In the genomic region with DNA sequence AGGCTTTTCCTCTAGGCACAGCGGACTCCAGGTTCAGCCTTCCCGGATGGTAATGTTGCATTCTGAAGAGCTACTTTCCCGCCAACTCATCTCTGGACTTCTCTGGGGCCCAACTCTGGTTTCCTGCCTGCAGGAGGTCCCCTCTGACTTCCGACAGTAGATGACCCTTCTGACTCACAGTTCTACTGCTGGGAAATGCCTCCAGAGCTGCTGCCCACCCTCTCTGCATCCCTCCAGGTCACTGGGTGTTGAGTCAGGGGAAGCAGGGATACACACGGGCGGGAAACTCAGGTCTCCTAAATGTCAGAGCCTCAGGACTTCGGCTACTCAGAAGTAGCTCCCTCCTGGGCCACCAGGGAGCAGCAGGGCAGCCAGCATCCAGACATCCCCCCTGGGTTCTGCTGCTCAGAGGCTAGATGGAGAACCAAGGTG, we compare ENCODE assay signal across 8 cellular contexts. TPM values are rescaled to one million over a fixed set of nuclear protein-coding genes. Genes with fewer than 3 reads are reported as not detected.
DNase-seq lines count a peak whose midpoint lies in the region; ATAC-seq and TF ChIP-seq lines count a peak whose summit lies in the region.

No MANE protein-coding gene starts in this region.

- no peaks in the 10 kb centered on the region for H3K27me3 Mint-ChIP-seq in activated CD8-positive, alpha-beta T cell treated with anti-CD3 and anti-CD28 coated beads, Interleukin-2, amount 10 ng/mL, durations not matched to agents 7 days and 5 days (ENCODE audit: low read depth)
- peaks cover 18% of the 10 kb centered on the region for H3K27me3 Mint-ChIP-seq in nephron (ENCODE audit: low read depth)

- H3K9me3 Mint-ChIP-seq in activated CD8-positive, alpha-beta T cell treated with anti-CD3 and anti-CD28 coated beads, Interleukin-2, amount 10 ng/mL, durations not matched to agents 7 days and 5 days (ENCODE audit: insufficient read depth), result no peaks in the 10 kb centered on the region
- no peaks in the 10 kb centered on the region for H3K9me3 Mint-ChIP-seq in nephron

- H3K4me3 Mint-ChIP-seq in activated CD8-positive, alpha-beta T cell treated with anti-CD3 and anti-CD28 coated beads, Interleukin-2, amount 10 ng/mL, durations not matched to agents 7 days and 5 days, result peak overlapping the region; percentile 49
- peak overlapping the region; percentile 25 to 41 (median 34) for H3K4me3 Mint-ChIP-seq in nephron

- peak overlapping the region; percentile 62 for H3K27ac Mint-ChIP-seq in activated CD8-positive, alpha-beta T cell treated with anti-CD3 and anti-CD28 coated beads, Interleukin-2, amount 10 ng/mL, durations not matched to agents 7 days and 5 days
- peak overlapping the region in 2 of 3 experiments; percentile 17 to 26 for H3K27ac Mint-ChIP-seq in nephron

- peaks cover 42% of the 10 kb centered on the region for H3K4me1 Mint-ChIP-seq in activated CD8-positive, alpha-beta T cell treated with anti-CD3 and anti-CD28 coated beads, Interleukin-2, amount 10 ng/mL, durations not matched to agents 7 days and 5 days (ENCODE audit: low read depth)
- peaks cover 44% of the 10 kb centered on the region for H3K4me1 Mint-ChIP-seq in nephron

- TF ChIP-seq CTCF in nephron (IDR thresholded peaks at IDR 0.05; ENCODE audit: unreplicated experiment in 3 of 3), result peak; percentile 24 to 39 (median 28)
- TF ChIP-seq CTCF in left lung (IDR thresholded peaks at IDR 0.05), result no peak

- CTCF ChIA-PET in activated CD8-positive, alpha-beta T cell treated with anti-CD3 and anti-CD28 coated beads, Interleukin-2, amount 10 ng/mL, durations not matched to agents 7 days and 5 days (lab: Charles Lee), result interaction anchor here (0.6 to 10.1 kb wide), 13 partner anchors 8 to 403 kb away, joined by 3 to 99 read pairs (median 7); no protein-coding TSS in a partner anchor

- peak overlapping the region in 1 of 2 donors; percentile 70 for H3K27ac ChIP-seq in left lung

- intact Hi-C loops in left lung (cut with DNase I), result no loop called here

- H3K27me3 ChIP-seq in left lung, result peaks cover 0 to 21% of the 10 kb centered on the region in 2 donors

- ATAC-seq in HG03196 (IDR thresholded peaks at IDR 0.05; ENCODE audit: unreplicated experiment) (peak; percentile 35), GM21723 (IDR thresholded peaks at IDR 0.05; ENCODE audit: unreplicated experiment) (no peak), HG03159 (IDR thresholded peaks at IDR 0.05; ENCODE audit: unreplicated experiment) (no peak), left lung (no peak)
- ATAC-seq in activated CD8-positive, alpha-beta T cell treated with anti-CD3 and anti-CD28 coated beads, Interleukin-2, amount 10 ng/mL, durations not matched to agents 7 days and 5 days, result no peak

- DNase-seq in NCI-H2227 (lab: John Stamatoyannopoulos, UW; ENCODE audit: unreplicated experiment) (peak; percentile 26), NCI-H2227 treated with DMSO at 0.1 percent for 48 hours (lab: John Stamatoyannopoulos, UW) (no peak), left lung (no peak)
- peak; percentile 44 for DNase-seq in activated CD8-positive, alpha-beta T cell treated with anti-CD3 and anti-CD28 coated beads, Interleukin-2, amount 10 ng/mL, durations not matched to agents 7 days and 5 days

- H3K36me3 Mint-ChIP-seq in activated CD8-positive, alpha-beta T cell treated with anti-CD3 and anti-CD28 coated beads, Interleukin-2, amount 10 ng/mL, durations not matched to agents 7 days and 5 days (ENCODE audit: low read depth), result peaks cover 23% of the 10 kb centered on the region
- H3K36me3 Mint-ChIP-seq in nephron (ENCODE audit: low read depth), result no peaks in the 10 kb centered on the region

- H3K4me3 ChIP-seq in left lung, result no peak overlapping the region

- H3K4me1 ChIP-seq in left lung, result peaks cover 15 to 81% of the 10 kb centered on the region in 2 donors

- H3K9me3 ChIP-seq in left lung, result no peaks in the 10 kb centered on the region

- no peaks in the 10 kb centered on the region for H3K36me3 ChIP-seq in left lung

- POLR2A ChIA-PET in activated CD8-positive, alpha-beta T cell treated with anti-CD3 and anti-CD28 coated beads, Interleukin-2, amount 10 ng/mL, durations not matched to agents 7 days and 5 days (lab: Charles Lee), result interaction anchor here (1.0 to 1.2 kb wide), 2 partner anchors 11 to 16 kb away, joined by 3 to 4 read pairs; no protein-coding TSS in a partner anchor

RNA-seq across cellular contexts. Expression of gene KIF21B, which starts 2.1 kb away (rescaled TPM):
- total RNA-seq in activated CD8-positive, alpha-beta T cell treated with anti-CD3 and anti-CD28 coated beads, Interleukin-2, amount 10 ng/mL, durations not matched to agents 7 days and 5 days, result 100 to 1,000 TPM; 158 to 162 TPM
- total RNA-seq in left lung, result 1 to 10 TPM; 2.0 to 7.9 TPM

Comparison
In these comparisons a context has a peak if more than half of its experiments do, and no peak if none do; other contexts are left out.
1. DNase-seq: peak in NCI-H2227 (single experiment) and activated CD8-positive, alpha-beta T cell treated with anti-CD3 and anti-CD28 coated beads, Interleukin-2, amount 10 ng/mL, durations not matched to agents 7 days and 5 days (single experiment); none in NCI-H2227 treated with DMSO at 0.1 percent for 48 hours (single experiment) and left lung (0 of 2).
2. CTCF ChIP-seq: peak in nephron (3 of 3); none in left lung (0 of 2).
3. RNA of gene KIF21B, which starts 2.1 kb away (total RNA-seq): 158 to 162 TPM in activated CD8-positive, alpha-beta T cell treated with anti-CD3 and anti-CD28 coated beads, Interleukin-2, amount 10 ng/mL, durations not matched to agents 7 days and 5 days; 2.0 to 7.9 TPM in left lung; every median in the first group is over 10 times any median in the second.